ENCODE assay signal across 24 cellular contexts in genomic region chr19:45828523-45828922, GRCh38. TPM values are rescaled to one million over a fixed set of nuclear protein-coding genes. Genes with fewer than 3 reads are reported as not detected.
DNase-seq lines count a peak whose midpoint lies in the region; ATAC-seq and TF ChIP-seq lines count a peak whose summit lies in the region.
"Had no signal": no experiment of that assay in that cellular context is flagged by ENCODE, and none has a peak within 500 bp of the region (broad histone marks: within the 10 kb centered on the region; RNA-seq: fewer than 3 reads in every experiment).

No MANE protein-coding gene starts in this region.

- TF ChIP-seq CTCF in H9 (conservative IDR thresholded peaks at IDR 0.05) (no peak), endothelial cell (IDR thresholded peaks at IDR 0.05; ENCODE audit: unreplicated experiment) (no peak)

- H3K23ac ChIP-seq in H9 (ENCODE audit: insufficient read length, low read depth, low read length) = no peak overlapping the region

- H3K27me3 Mint-ChIP-seq in H9 (ENCODE audit: low read depth) (no peaks in the 10 kb centered on the region), endothelial cell (ENCODE audit: unreplicated experiment) (peaks cover 24% of the 10 kb centered on the region)
- H3K27me3 Mint-ChIP-seq: CD4-positive, alpha-beta memory T cell; IgD-negative memory B cell had no signal

- H4K91ac ChIP-seq in H9 (ENCODE audit: insufficient read length, low read depth, low read length) = no peak overlapping the region

- H3K18ac ChIP-seq in H9 (ENCODE audit: insufficient read length, low read depth, low read length) = no peak overlapping the region

- peak overlapping the region; percentile 7 to 66 for H3K27ac Mint-ChIP-seq in activated naive CD4-positive, alpha-beta T cell treated with anti-CD3 and anti-CD28 coated beads, Interleukin-2, amount 50 U/mL, for 72 hours
- H3K27ac Mint-ChIP-seq in H9 (peak overlapping the region in 2 of 3 experiments; percentile 44 to 89; a peak in 4 of 7 replicates), endothelial cell (ENCODE audit: unreplicated experiment) (no peak overlapping the region)

- no peak overlapping the region for H2BK12ac ChIP-seq in H9 (ENCODE audit: insufficient read length, low read depth, low read length)

- DNase-seq in activated naive CD4-positive, alpha-beta T cell treated with anti-CD3 and anti-CD28 coated beads, Interleukin-2, amount 50 U/mL, for 72 hours (ENCODE audit: low spot score in 2 of 2) = no peak
- DNase-seq in activated naive CD4-positive, alpha-beta T cell (lab: John Stamatoyannopoulos, UW) = no peak
- DNase-seq in H9 (no peak), endothelial cell (ENCODE audit: low spot score) (no peak), posterior vena cava (ENCODE audit: low spot score) (peak; percentile 60), NOMO-1 treated with dmso at 0.1 percent for 144 hours (lab: John Stamatoyannopoulos, UW; ENCODE audit: unreplicated experiment) (no peak), DMS53 treated with DMSO at 0.1 percent for 48 hours (lab: John Stamatoyannopoulos, UW; ENCODE audit: unreplicated experiment) (no peak)
- DNase-seq: C1 segment of cervical spinal cord; CD4-positive, alpha-beta memory T cell; DND-41; NCI-H1048; NCI-H1417; NCI-H1694; NCI-H2029 treated with DMSO at 0.1 percent for 48 hours; NCI-H526 treated with DMSO at 0.1 percent for 48 hours; SHP77 treated with DMSO at 0.1 percent for 48 hours had no signal

- no peaks in the 10 kb centered on the region for H3K4me1 ChIP-seq in H9 (ENCODE audit: insufficient read depth, low read length)
- H3K4me1 ChIP-seq: A549 had no signal

- no peak overlapping the region for H3K27ac ChIP-seq in H9 (ENCODE audit: insufficient read length, low read depth, low read length)
- H3K27ac ChIP-seq: A549, HL-60, RWPE1 had no signal

- no peak overlapping the region for H2AK5ac ChIP-seq in H9 (ENCODE audit: insufficient read length, low read length)

- H3K4ac ChIP-seq in H9 (ENCODE audit: low read depth, low read length) = no peak overlapping the region

- H3K79me2 ChIP-seq in H9 (ENCODE audit: insufficient read depth, low read length) = no peaks in the 10 kb centered on the region

- H3K79me1 ChIP-seq in H9 (ENCODE audit: insufficient read depth, low read depth, low read length, poor library complexity, severe bottlenecking) = no peaks in the 10 kb centered on the region

- no peak for ATAC-seq in activated naive CD4-positive, alpha-beta T cell treated with anti-CD3 and anti-CD28 coated beads, Interleukin-2, amount 50 U/mL, for 72 hours
- ATAC-seq: A549, HCT116, Panc1 had no signal

- H3K9me3 Mint-ChIP-seq in activated naive CD4-positive, alpha-beta T cell treated with anti-CD3 and anti-CD28 coated beads, Interleukin-2, amount 50 U/mL, for 72 hours = no peaks in the 10 kb centered on the region
- H3K9me3 Mint-ChIP-seq in H9 (no peaks in the 10 kb centered on the region), endothelial cell (ENCODE audit: unreplicated experiment) (no peaks in the 10 kb centered on the region)
- H3K9me3 Mint-ChIP-seq: CD4-positive, alpha-beta memory T cell; IgD-negative memory B cell had no signal

- H3K23me2 ChIP-seq in H9 (ENCODE audit: insufficient read length, low read depth, low read length, poor library complexity, severe bottlenecking) = no peaks in the 10 kb centered on the region

- no peak overlapping the region for H3K4me3 Mint-ChIP-seq in H9
- H3K4me3 Mint-ChIP-seq in endothelial cell (ENCODE audit: unreplicated experiment) = peak overlapping the region; percentile 69
- H3K4me3 Mint-ChIP-seq: CD4-positive, alpha-beta memory T cell; IgD-negative memory B cell had no signal

- no peaks in the 10 kb centered on the region for H3K27me3 ChIP-seq in H9 (ENCODE audit: insufficient read depth, low read length)

- H4K5ac ChIP-seq in H9 (ENCODE audit: insufficient read length, low read depth, low read length) = no peak overlapping the region

- H3K14ac ChIP-seq in H9 (ENCODE audit: insufficient read depth, low read length) = no peak overlapping the region

- no peak overlapping the region for H3K56ac ChIP-seq in H9 (ENCODE audit: insufficient read length, low read depth, low read length)

- peaks cover 27 to 29% of the 10 kb centered on the region in 2 donors for H3K36me3 Mint-ChIP-seq in activated naive CD4-positive, alpha-beta T cell treated with anti-CD3 and anti-CD28 coated beads, Interleukin-2, amount 50 U/mL, for 72 hours
- peaks cover 59 to 100% (median 93%) of the 10 kb centered on the region in 3 experiments for H3K36me3 Mint-ChIP-seq in H9 (ENCODE audit: insufficient read depth in 1 of 3, low read depth in 3 of 3)
- peaks cover 49% of the 10 kb centered on the region for H3K36me3 Mint-ChIP-seq in endothelial cell (ENCODE audit: low read depth, unreplicated experiment)
- H3K36me3 Mint-ChIP-seq: IgD-negative memory B cell had no signal

- no CpG with 5 or more reads among the region's 9 CpGs for WGBS in H9 (ENCODE audit: extremely low coverage, insufficient read length, low lambda C conversion rate)

- no peak overlapping the region for H2BK20ac ChIP-seq in H9 (ENCODE audit: low read depth, low read length, poor library complexity, severe bottlenecking)

- no peak overlapping the region for H4K8ac ChIP-seq in H9 (replicated peaks; ENCODE audit: insufficient read length, low read depth, low read length)

- H3K4me1 Mint-ChIP-seq in H9 = no peaks in the 10 kb centered on the region
- no peaks in the 10 kb centered on the region for H3K4me1 Mint-ChIP-seq in endothelial cell (ENCODE audit: unreplicated experiment)

- intact Hi-C loops in posterior vena cava (cut with DNase I) = no loop called here

- H4K20me1 ChIP-seq in H9 (ENCODE audit: control insufficient read depth, insufficient read depth, insufficient read length) = no peaks in the 10 kb centered on the region

- no peak overlapping the region for H3K9ac ChIP-seq in H9 (ENCODE audit: extremely low read depth, insufficient read length, low read length)

- no peak overlapping the region for H3K4me2 ChIP-seq in H9 (ENCODE audit: insufficient read depth, insufficient read length, low read length)
- H3K4me2 ChIP-seq: A549 had no signal

- no peak overlapping the region for H2BK5ac ChIP-seq in H9 (ENCODE audit: insufficient read length, low read length)

- H2BK15ac ChIP-seq in H9 (ENCODE audit: low read depth, low read length) = no peak overlapping the region

- H2AFZ ChIP-seq in H9 (ENCODE audit: low read length) = no peak overlapping the region

- no peak overlapping the region for H3T11ph ChIP-seq in H9 (ENCODE audit: low read length)

- H2BK120ac ChIP-seq in H9 (ENCODE audit: low read depth, low read length, poor library complexity, severe bottlenecking) = no peak overlapping the region

- H3K9me3 ChIP-seq in H9 (ENCODE audit: control insufficient read depth, low read depth, low read length) = no peaks in the 10 kb centered on the region
- H3K9me3 ChIP-seq: A549 had no signal

RNA-seq across cellular contexts. Expression of gene RSPH6A, which starts 13.4 kb away (rescaled TPM):
- total RNA-seq in activated naive CD4-positive, alpha-beta T cell treated with anti-CD3 and anti-CD28 coated beads, Interleukin-2, amount 50 U/mL, for 72 hours = under 1 TPM; 0.14 to 0.39 TPM
- total RNA-seq in H9 (2021) (0.29 and 0.55 TPM in 2 replicates), endothelial cell (ENCODE audit: unreplicated experiment) (0.28 TPM), posterior vena cava (not detected)

RNA-seq across cellular contexts. Expression of gene SYMPK, which starts 34.4 kb away (rescaled TPM):
- 100 to 1,000 TPM in 1 of 2 donors, 10 to 100 TPM in 1; 85.8 to 118 TPM for total RNA-seq in activated naive CD4-positive, alpha-beta T cell treated with anti-CD3 and anti-CD28 coated beads, Interleukin-2, amount 50 U/mL, for 72 hours
- total RNA-seq in H9 (2021) (104 and 113 TPM in 2 replicates), endothelial cell (ENCODE audit: unreplicated experiment) (70.7 TPM), posterior vena cava (10 to 100 TPM; 41.2 to 44.6 TPM)

RNA-seq across cellular contexts. Expression of gene FOXA3, which starts 35.6 kb away (rescaled TPM):
- 1 to 10 TPM in 1 of 2 donors, under 1 TPM in 1; 0.46 to 1.3 TPM for total RNA-seq in activated naive CD4-positive, alpha-beta T cell treated with anti-CD3 and anti-CD28 coated beads, Interleukin-2, amount 50 U/mL, for 72 hours
- total RNA-seq in H9 (2021) (22.2 and 24.9 TPM in 2 replicates), endothelial cell (ENCODE audit: unreplicated experiment) (1.1 TPM), posterior vena cava (not detected)
- total RNA-seq: CD4-positive, alpha-beta memory T cell; NCI-H460; OCI-LY7 had no signal

RNA-seq across cellular contexts. Expression of gene DMWD, which starts 35.9 kb away (rescaled TPM):
- total RNA-seq in activated naive CD4-positive, alpha-beta T cell treated with anti-CD3 and anti-CD28 coated beads, Interleukin-2, amount 50 U/mL, for 72 hours = 10 to 100 TPM; 20.4 to 20.5 TPM
- total RNA-seq in H9 (2021) = 70.7 and 75.1 TPM in 2 replicates
- 95.3 TPM for total RNA-seq in endothelial cell (ENCODE audit: unreplicated experiment)
- 10 to 100 TPM; 50.9 to 61.1 TPM for total RNA-seq in posterior vena cava

RNA-seq across cellular contexts. Expression of gene DMPK, which starts 46.2 kb away (rescaled TPM):
- total RNA-seq in activated naive CD4-positive, alpha-beta T cell treated with anti-CD3 and anti-CD28 coated beads, Interleukin-2, amount 50 U/mL, for 72 hours = 10 to 100 TPM; 11.1 to 13.8 TPM
- 63.9 and 67.4 TPM in 2 replicates for total RNA-seq in H9 (2021)
- 80.3 TPM for total RNA-seq in endothelial cell (ENCODE audit: unreplicated experiment)
- total RNA-seq in posterior vena cava = 100 to 1,000 TPM; 218 to 281 TPM

Comparison
In these comparisons a context has a peak if more than half of its experiments do, and no peak if none do; other contexts are left out.
1. RNA of gene FOXA3, which starts 35.6 kb away (total RNA-seq): 22.2 to 24.9 TPM in H9; 0.46 to 1.3 TPM in activated naive CD4-positive, alpha-beta T cell treated with anti-CD3 and anti-CD28 coated beads, Interleukin-2, amount 50 U/mL, for 72 hours, 1.1 TPM in endothelial cell (single experiment) and not detected in posterior vena cava; every median in the first group is over 10 times any median in the second.